2 cellular contexts compared by ENCODE assay signal in genomic region chr6:16749516-16750485, GRCh38.
TF ChIP-seq lines count a peak whose summit lies in the region.

No MANE protein-coding gene starts in this region.

TF ChIP-seq in HEK293, 187 proteins besides CTCF, POLR2A, EP300 and RAD21 (continues in another document):
- TF ChIP-seq ZFP69B (tag by site-specific recombination; IDR thresholded peaks at IDR 0.05): no peak
- TF ChIP-seq ZNF335 (tag by site-specific recombination; conservative IDR thresholded peaks at IDR 0.05): 0 out of 2 replicates have a peak, but pooled peaks have one; percentile 27
- TF ChIP-seq, protein P1, sequence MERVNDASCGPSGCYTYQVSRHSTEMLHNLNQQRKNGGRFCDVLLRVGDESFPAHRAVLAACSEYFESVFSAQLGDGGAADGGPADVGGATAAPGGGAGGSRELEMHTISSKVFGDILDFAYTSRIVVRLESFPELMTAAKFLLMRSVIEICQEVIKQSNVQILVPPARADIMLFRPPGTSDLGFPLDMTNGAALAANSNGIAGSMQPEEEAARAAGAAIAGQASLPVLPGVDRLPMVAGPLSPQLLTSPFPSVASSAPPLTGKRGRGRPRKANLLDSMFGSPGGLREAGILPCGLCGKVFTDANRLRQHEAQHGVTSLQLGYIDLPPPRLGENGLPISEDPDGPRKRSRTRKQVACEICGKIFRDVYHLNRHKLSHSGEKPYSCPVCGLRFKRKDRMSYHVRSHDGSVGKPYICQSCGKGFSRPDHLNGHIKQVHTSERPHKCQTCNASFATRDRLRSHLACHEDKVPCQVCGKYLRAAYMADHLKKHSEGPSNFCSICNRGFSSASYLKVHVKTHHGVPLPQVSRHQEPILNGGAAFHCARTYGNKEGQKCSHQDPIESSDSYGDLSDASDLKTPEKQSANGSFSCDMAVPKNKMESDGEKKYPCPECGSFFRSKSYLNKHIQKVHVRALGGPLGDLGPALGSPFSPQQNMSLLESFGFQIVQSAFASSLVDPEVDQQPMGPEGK (tag by site-specific recombination; IDR thresholded peaks at IDR 0.05): no peak
- no peak for TF ChIP-seq ZNF837 (tag by site-specific recombination; IDR thresholded peaks at IDR 0.05)
- TF ChIP-seq ZNF560 (tag by site-specific recombination; IDR thresholded peaks at IDR 0.05; ENCODE audit: borderline replicate concordance): no peak
- TF ChIP-seq ZNF629 (tag by site-specific recombination; IDR thresholded peaks at IDR 0.05): peak; percentile 43; the same call in 1 of the 2 replicates
- TF ChIP-seq ZNF623 (tag by site-specific recombination; IDR thresholded peaks at IDR 0.05): no peak
- TF ChIP-seq ZNF2 (tag by site-specific recombination; IDR thresholded peaks at IDR 0.05): no peak
- no peak for TF ChIP-seq ZNF169 (tag by site-specific recombination; IDR thresholded peaks at IDR 0.05)
- no peak for TF ChIP-seq ZNF571 (tag by site-specific recombination; IDR thresholded peaks at IDR 0.05)
- TF ChIP-seq, protein P2, sequence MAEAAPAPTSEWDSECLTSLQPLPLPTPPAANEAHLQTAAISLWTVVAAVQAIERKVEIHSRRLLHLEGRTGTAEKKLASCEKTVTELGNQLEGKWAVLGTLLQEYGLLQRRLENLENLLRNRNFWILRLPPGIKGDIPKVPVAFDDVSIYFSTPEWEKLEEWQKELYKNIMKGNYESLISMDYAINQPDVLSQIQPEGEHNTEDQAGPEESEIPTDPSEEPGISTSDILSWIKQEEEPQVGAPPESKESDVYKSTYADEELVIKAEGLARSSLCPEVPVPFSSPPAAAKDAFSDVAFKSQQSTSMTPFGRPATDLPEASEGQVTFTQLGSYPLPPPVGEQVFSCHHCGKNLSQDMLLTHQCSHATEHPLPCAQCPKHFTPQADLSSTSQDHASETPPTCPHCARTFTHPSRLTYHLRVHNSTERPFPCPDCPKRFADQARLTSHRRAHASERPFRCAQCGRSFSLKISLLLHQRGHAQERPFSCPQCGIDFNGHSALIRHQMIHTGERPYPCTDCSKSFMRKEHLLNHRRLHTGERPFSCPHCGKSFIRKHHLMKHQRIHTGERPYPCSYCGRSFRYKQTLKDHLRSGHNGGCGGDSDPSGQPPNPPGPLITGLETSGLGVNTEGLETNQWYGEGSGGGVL (tag by site-specific recombination; IDR thresholded peaks at IDR 0.05): no peak
- no peak for TF ChIP-seq ZNF157 (tag by site-specific recombination; IDR thresholded peaks at IDR 0.05)
- no peak for TF ChIP-seq ZNF518A (tag by site-specific recombination; conservative IDR thresholded peaks at IDR 0.05; ENCODE audit: low read depth)
- peak; percentile 44; the same call in 1 of the 2 replicates for TF ChIP-seq EGR2 (tag by site-specific recombination; IDR thresholded peaks at IDR 0.05; ENCODE audit: low read depth)
- 0 out of 2 replicates have a peak, but pooled peaks have one; percentile 30 for TF ChIP-seq ZBTB17 (tag by site-specific recombination; IDR thresholded peaks at IDR 0.05)
- no peak for TF ChIP-seq ZNF202 (tag by site-specific recombination; IDR thresholded peaks at IDR 0.05; ENCODE audit: borderline replicate concordance)
- TF ChIP-seq OVOL3 (tag by site-specific recombination; IDR thresholded peaks at IDR 0.05): no peak
- no peak for TF ChIP-seq PRDM1 (tag by site-specific recombination; IDR thresholded peaks at IDR 0.05)
- TF ChIP-seq KLF10 (tag by site-specific recombination; IDR thresholded peaks at IDR 0.05): no peak
- no peak for TF ChIP-seq ZNF76 (tag by site-specific recombination; IDR thresholded peaks at IDR 0.05; ENCODE audit: borderline replicate concordance, low read depth)
- TF ChIP-seq ZNF670 (tag by site-specific recombination; IDR thresholded peaks at IDR 0.05; ENCODE audit: low read depth): no peak
- no peak for TF ChIP-seq ZNF776 (tag by site-specific recombination; IDR thresholded peaks at IDR 0.05; ENCODE audit: borderline replicate concordance)
- peak; percentile 63; the same call in 1 of the 2 replicates for TF ChIP-seq ZNF394 (tag by site-specific recombination; IDR thresholded peaks at IDR 0.05; ENCODE audit: borderline replicate concordance)
- no peak for TF ChIP-seq MZF1 (tag by site-specific recombination; IDR thresholded peaks at IDR 0.05; ENCODE audit: borderline replicate concordance)
- TF ChIP-seq ZNF214 (tag by site-specific recombination; IDR thresholded peaks at IDR 0.05; ENCODE audit: borderline replicate concordance): no peak
- no peak for TF ChIP-seq ZNF24 (tag by site-specific recombination; IDR thresholded peaks at IDR 0.05)

TF ChIP-seq in GM12878, 131 proteins besides CTCF, POLR2A, EP300 and RAD21:
- TF ChIP-seq ETV6 (conservative IDR thresholded peaks at IDR 0.05 in 1 of 2, IDR thresholded peaks at IDR 0.05 in 1 of 2; ENCODE audit: borderline replicate concordance in 1 of 2, low read depth in 1 of 2) (no peak), ZNF622 (IDR thresholded peaks at IDR 0.05) (no peak), CEBPB (IDR thresholded peaks at IDR 0.05; ENCODE audit: borderline replicate concordance in 1 of 2, low read depth in 2 of 2, low read length in 2 of 2) (no peak), TBL1XR1 (IDR thresholded peaks at IDR 0.05; ENCODE audit: low read depth, low read length) (no peak), ATF7 (IDR thresholded peaks at IDR 0.05; ENCODE audit: low read depth) (no peak), MEF2A (IDR thresholded peaks at IDR 0.05; ENCODE audit: insufficient read depth, low read depth, low read length) (no peak), MTA3 (IDR thresholded peaks at IDR 0.05; ENCODE audit: borderline replicate concordance, low read length) (no peak)
- TF ChIP-seq, protein P3, sequence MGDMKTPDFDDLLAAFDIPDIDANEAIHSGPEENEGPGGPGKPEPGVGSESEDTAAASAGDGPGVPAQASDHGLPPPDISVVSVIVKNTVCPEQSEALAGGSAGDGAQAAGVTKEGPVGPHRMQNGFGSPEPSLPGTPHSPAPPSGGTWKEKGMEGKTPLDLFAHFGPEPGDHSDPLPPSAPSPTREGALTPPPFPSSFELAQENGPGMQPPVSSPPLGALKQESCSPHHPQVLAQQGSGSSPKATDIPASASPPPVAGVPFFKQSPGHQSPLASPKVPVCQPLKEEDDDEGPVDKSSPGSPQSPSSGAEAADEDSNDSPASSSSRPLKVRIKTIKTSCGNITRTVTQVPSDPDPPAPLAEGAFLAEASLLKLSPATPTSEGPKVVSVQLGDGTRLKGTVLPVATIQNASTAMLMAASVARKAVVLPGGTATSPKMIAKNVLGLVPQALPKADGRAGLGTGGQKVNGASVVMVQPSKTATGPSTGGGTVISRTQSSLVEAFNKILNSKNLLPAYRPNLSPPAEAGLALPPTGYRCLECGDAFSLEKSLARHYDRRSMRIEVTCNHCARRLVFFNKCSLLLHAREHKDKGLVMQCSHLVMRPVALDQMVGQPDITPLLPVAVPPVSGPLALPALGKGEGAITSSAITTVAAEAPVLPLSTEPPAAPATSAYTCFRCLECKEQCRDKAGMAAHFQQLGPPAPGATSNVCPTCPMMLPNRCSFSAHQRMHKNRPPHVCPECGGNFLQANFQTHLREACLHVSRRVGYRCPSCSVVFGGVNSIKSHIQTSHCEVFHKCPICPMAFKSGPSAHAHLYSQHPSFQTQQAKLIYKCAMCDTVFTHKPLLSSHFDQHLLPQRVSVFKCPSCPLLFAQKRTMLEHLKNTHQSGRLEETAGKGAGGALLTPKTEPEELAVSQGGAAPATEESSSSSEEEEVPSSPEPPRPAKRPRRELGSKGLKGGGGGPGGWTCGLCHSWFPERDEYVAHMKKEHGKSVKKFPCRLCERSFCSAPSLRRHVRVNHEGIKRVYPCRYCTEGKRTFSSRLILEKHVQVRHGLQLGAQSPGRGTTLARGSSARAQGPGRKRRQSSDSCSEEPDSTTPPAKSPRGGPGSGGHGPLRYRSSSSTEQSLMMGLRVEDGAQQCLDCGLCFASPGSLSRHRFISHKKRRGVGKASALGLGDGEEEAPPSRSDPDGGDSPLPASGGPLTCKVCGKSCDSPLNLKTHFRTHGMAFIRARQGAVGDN (IDR thresholded peaks at IDR 0.05): no peak
